18 cellular contexts compared by ENCODE assay signal in the genomic region with DNA sequence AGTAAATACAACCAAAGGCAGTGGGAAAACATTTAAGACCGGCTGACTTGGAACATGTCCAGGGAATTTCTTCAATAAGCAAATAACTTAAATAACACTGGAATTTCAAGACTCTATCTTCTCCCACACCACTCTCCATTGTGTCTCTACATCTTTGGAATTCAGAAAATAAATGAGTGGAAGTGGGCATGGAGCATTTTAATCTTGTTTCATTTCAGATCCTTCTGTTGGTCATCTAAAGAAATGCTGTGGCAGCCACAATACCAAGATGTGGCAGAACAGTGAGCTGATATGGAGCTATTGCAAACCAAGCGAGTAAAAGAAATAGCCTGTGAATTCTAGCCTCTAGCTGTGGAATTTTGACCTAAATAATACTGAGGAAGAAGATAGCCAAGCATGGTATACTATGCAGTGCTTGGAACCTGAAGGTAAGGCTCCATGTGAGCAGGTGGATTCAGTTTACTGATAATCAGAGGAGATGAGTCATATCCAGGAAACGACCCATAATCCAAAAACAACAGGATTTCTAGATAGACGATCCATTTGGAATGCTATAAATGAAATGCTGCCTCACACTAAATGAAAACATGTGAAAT.
DNase-seq lines count a peak whose midpoint lies in the region; ATAC-seq, FAIRE-seq and TF ChIP-seq lines count a peak whose summit lies in the region.
"Had no signal": no experiment of that assay in that cellular context is flagged by ENCODE, and none has a peak within 500 bp of the region (broad histone marks: within the 10 kb centered on the region; RNA-seq: fewer than 3 reads in every experiment).

No MANE protein-coding gene starts in this region.

- H3K9me3 Mint-ChIP-seq in activated CD4-positive, alpha-beta memory T cell treated with anti-CD3 and anti-CD28 coated beads, Interleukin-2, amount 10 ng/mL, durations not matched to agents 7 days and 5 days: no peaks in the 10 kb centered on the region
- H3K9me3 Mint-ChIP-seq in activated CD8-positive, alpha-beta memory T cell treated with anti-CD3 and anti-CD28 coated beads, Interleukin-2, amount 10 ng/mL, durations not matched to agents 7 days and 5 days (ENCODE audit: low read depth): peaks cover 2% of the 10 kb centered on the region
- H3K9me3 Mint-ChIP-seq: activated naive CD4-positive, alpha-beta T cell treated with anti-CD3 and anti-CD28 coated beads for 36 hours had no signal

- in situ Hi-C loops in Caki2 (cut with HindIII; ENCODE audit: low pct_unique_long_range_greater_than_20kb, low sequenced_read_pairs): no loop called here

- TF ChIP-seq EP300 in Ishikawa (IDR thresholded peaks at IDR 0.05; ENCODE audit: borderline replicate concordance): no peak
- TF ChIP-seq EP300 in esophagus muscularis mucosa (IDR thresholded peaks at IDR 0.05): no peak

- POLR2A ChIA-PET in activated CD4-positive, alpha-beta memory T cell treated with anti-CD3 and anti-CD28 coated beads, Interleukin-2, amount 10 ng/mL, durations not matched to agents 7 days and 5 days (lab: Charles Lee): no interaction called here

- H3K4me3 Mint-ChIP-seq in activated CD4-positive, alpha-beta memory T cell treated with anti-CD3 and anti-CD28 coated beads, Interleukin-2, amount 10 ng/mL, durations not matched to agents 7 days and 5 days: no peak overlapping the region
- no peak overlapping the region for H3K4me3 Mint-ChIP-seq in activated CD8-positive, alpha-beta memory T cell treated with anti-CD3 and anti-CD28 coated beads, Interleukin-2, amount 10 ng/mL, durations not matched to agents 7 days and 5 days
- H3K4me3 Mint-ChIP-seq: activated naive CD4-positive, alpha-beta T cell treated with anti-CD3 and anti-CD28 coated beads for 36 hours; dendritic cell treated with granulocyte-macrophage colony-stimulating factor and Interleukin-4, amounts not matched to agents 40 ng/mL and 50 ng/mL, for 4 days had no signal

- H3K4me3 ChIP-seq in esophagus muscularis mucosa: no peak overlapping the region
- H3K4me3 ChIP-seq: skin epidermis had no signal

- H3K4me1 Mint-ChIP-seq in activated CD4-positive, alpha-beta memory T cell treated with anti-CD3 and anti-CD28 coated beads, Interleukin-2, amount 10 ng/mL, durations not matched to agents 7 days and 5 days: no peaks in the 10 kb centered on the region
- no peaks in the 10 kb centered on the region for H3K4me1 Mint-ChIP-seq in activated CD8-positive, alpha-beta memory T cell treated with anti-CD3 and anti-CD28 coated beads, Interleukin-2, amount 10 ng/mL, durations not matched to agents 7 days and 5 days

- no peak overlapping the region for H3K27ac ChIP-seq in esophagus muscularis mucosa (replicated peaks in 1 of 4)
- H3K27ac ChIP-seq: skin epidermis had no signal

- peak; percentile 41 for DNase-seq in Caki2 (ENCODE audit: low read depth)
- DNase-seq in brain pericyte (ENCODE audit: low read depth, low spot score): peak; percentile 22
- peak; percentile 14 for DNase-seq in left kidney (ENCODE audit: low read depth, low spot score)
- DNase-seq in esophagus muscularis mucosa (ENCODE audit: extremely low spot score): no peak
- no peak for DNase-seq in activated CD4-positive, alpha-beta memory T cell treated with anti-CD3 and anti-CD28 coated beads, Interleukin-2, amount 10 ng/mL, durations not matched to agents 7 days and 5 days
- DNase-seq in activated CD8-positive, alpha-beta memory T cell treated with anti-CD3 and anti-CD28 coated beads, Interleukin-2, amount 10 ng/mL, durations not matched to agents 7 days and 5 days: no peak
- no peak for DNase-seq in GM12891 (ENCODE audit: insufficient read length, low spot score)
- DNase-seq: activated CD8-positive, alpha-beta memory T cell treated with anti-CD3 and anti-CD28 coated beads for 24 hours; activated naive CD4-positive, alpha-beta T cell treated with anti-CD3 and anti-CD28 coated beads for 36 hours; C1 segment of cervical spinal cord; glutamatergic neuron; H7; MM.1S; NCI-H446 had no signal

- H3K9me3 ChIP-seq in esophagus muscularis mucosa: no peaks in the 10 kb centered on the region

- no peak for ATAC-seq in activated CD8-positive, alpha-beta memory T cell treated with anti-CD3 and anti-CD28 coated beads, Interleukin-2, amount 10 ng/mL, durations not matched to agents 7 days and 5 days
- ATAC-seq: left lobe of liver had no signal

- no peak for TF ChIP-seq CTCF in esophagus muscularis mucosa (IDR thresholded peaks at IDR 0.05)

- no peak for TF ChIP-seq RAD21 in Ishikawa (IDR thresholded peaks at IDR 0.05; ENCODE audit: low read depth)

- H3K4me1 ChIP-seq in esophagus muscularis mucosa: peaks cover 0 to 6% (median 2%) of the 10 kb centered on the region in 4 donors

- no peak overlapping the region for H3K27ac Mint-ChIP-seq in activated CD4-positive, alpha-beta memory T cell treated with anti-CD3 and anti-CD28 coated beads, Interleukin-2, amount 10 ng/mL, durations not matched to agents 7 days and 5 days
- H3K27ac Mint-ChIP-seq in activated CD8-positive, alpha-beta memory T cell treated with anti-CD3 and anti-CD28 coated beads, Interleukin-2, amount 10 ng/mL, durations not matched to agents 7 days and 5 days: no peak overlapping the region
- H3K27ac Mint-ChIP-seq: activated naive CD4-positive, alpha-beta T cell treated with anti-CD3 and anti-CD28 coated beads for 36 hours; dendritic cell treated with granulocyte-macrophage colony-stimulating factor and Interleukin-4, amounts not matched to agents 40 ng/mL and 50 ng/mL, for 4 days had no signal

- no peaks in the 10 kb centered on the region for H3K27me3 Mint-ChIP-seq in activated CD4-positive, alpha-beta memory T cell treated with anti-CD3 and anti-CD28 coated beads, Interleukin-2, amount 10 ng/mL, durations not matched to agents 7 days and 5 days
- no peaks in the 10 kb centered on the region for H3K27me3 Mint-ChIP-seq in activated CD8-positive, alpha-beta memory T cell treated with anti-CD3 and anti-CD28 coated beads, Interleukin-2, amount 10 ng/mL, durations not matched to agents 7 days and 5 days
- H3K27me3 Mint-ChIP-seq: dendritic cell treated with granulocyte-macrophage colony-stimulating factor and Interleukin-4, amounts not matched to agents 40 ng/mL and 50 ng/mL, for 4 days had no signal

- H3K36me3 Mint-ChIP-seq in activated CD4-positive, alpha-beta memory T cell treated with anti-CD3 and anti-CD28 coated beads, Interleukin-2, amount 10 ng/mL, durations not matched to agents 7 days and 5 days (ENCODE audit: low read depth): no peaks in the 10 kb centered on the region
- H3K36me3 Mint-ChIP-seq in activated CD8-positive, alpha-beta memory T cell treated with anti-CD3 and anti-CD28 coated beads, Interleukin-2, amount 10 ng/mL, durations not matched to agents 7 days and 5 days: no peaks in the 10 kb centered on the region

- 47% methylated on average over 4 of the region's 4 CpGs for WGBS in esophagus muscularis mucosa

- no peak for TF ChIP-seq POLR2A in esophagus muscularis mucosa (IDR thresholded peaks at IDR 0.05; ENCODE audit: low read depth)
- no peak for TF ChIP-seq POLR2A in GM12891 (IDR thresholded peaks at IDR 0.05; ENCODE audit: low read depth, low read length)

- CTCF ChIA-PET in activated CD4-positive, alpha-beta memory T cell treated with anti-CD3 and anti-CD28 coated beads, Interleukin-2, amount 10 ng/mL, durations not matched to agents 7 days and 5 days (lab: Charles Lee): no interaction called here
- CTCF ChIA-PET in activated CD8-positive, alpha-beta memory T cell treated with anti-CD3 and anti-CD28 coated beads, Interleukin-2, amount 10 ng/mL, durations not matched to agents 7 days and 5 days (lab: Charles Lee): no interaction called here

- intact Hi-C loops in esophagus muscularis mucosa (cut with DNase I): no loop called here

- FAIRE-seq in GM12891 (lab: Jason Lieb, UNC): no peak

- H3K27me3 ChIP-seq in esophagus muscularis mucosa: no peaks in the 10 kb centered on the region

- H3K36me3 ChIP-seq in esophagus muscularis mucosa: no peaks in the 10 kb centered on the region

TF ChIP-seq in Ishikawa, 13 proteins besides CTCF, POLR2A, EP300 and RAD21:
- no peak for TF ChIP-seq TCF12 (IDR thresholded peaks at IDR 0.05; ENCODE audit: low read depth)
- TF ChIP-seq NFIC (IDR thresholded peaks at IDR 0.05): 0 out of 2 replicates have a peak, but pooled peaks have one; percentile 23

TF ChIP-seq in GM12891, 5 proteins besides CTCF, POLR2A, EP300 and RAD21:
- TF ChIP-seq SPI1 (IDR thresholded peaks at IDR 0.05; ENCODE audit: low read depth, low read length) (no peak), POU2F2 (IDR thresholded peaks at IDR 0.05; ENCODE audit: low read depth, low read length) (no peak), POLR2AphosphoS5 (IDR thresholded peaks at IDR 0.05; ENCODE audit: low read depth, low read length) (no peak), PAX5 (IDR thresholded peaks at IDR 0.05; ENCODE audit: insufficient read depth, low read length, severe bottlenecking) (no peak), TAF1 (IDR thresholded peaks at IDR 0.05; ENCODE audit: low read depth, low read length) (no peak)

Comparison
In these comparisons a context has a peak if more than half of its experiments do, and no peak if none do; other contexts are left out.
1. DNase-seq: peak in Caki2 (single experiment), brain pericyte (single experiment) and left kidney (single experiment); none in esophagus muscularis mucosa (single experiment), activated CD4-positive, alpha-beta memory T cell treated with anti-CD3 and anti-CD28 coated beads, Interleukin-2, amount 10 ng/mL, durations not matched to agents 7 days and 5 days (single experiment), activated CD8-positive, alpha-beta memory T cell treated with anti-CD3 and anti-CD28 coated beads, Interleukin-2, amount 10 ng/mL, durations not matched to agents 7 days and 5 days (single experiment) and GM12891 (single experiment).